In the genomic region with DNA sequence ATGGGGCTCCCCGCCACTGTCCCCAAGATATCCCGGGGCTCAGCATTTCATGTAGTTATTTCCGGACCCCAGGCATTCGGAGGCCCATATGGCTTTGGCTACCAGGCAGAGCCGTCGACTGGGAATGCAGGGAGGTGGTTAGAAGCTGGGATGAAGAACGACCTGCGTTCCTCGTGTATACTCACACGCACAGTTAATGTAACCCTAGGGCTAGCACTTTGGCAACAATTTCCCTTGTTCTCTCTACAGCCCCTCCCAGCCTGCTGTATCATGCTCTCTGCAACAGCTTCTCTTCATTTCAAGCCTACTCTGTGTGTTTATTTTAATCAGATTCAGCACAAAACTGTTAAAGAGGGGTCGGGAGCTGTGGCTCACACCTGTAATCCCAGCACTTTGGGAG, we compare ENCODE assay signal across 32 cellular contexts.
"Had no signal": no experiment of that assay in that cellular context is flagged by ENCODE, and none has a peak within 500 bp of the region (broad histone marks: within the 10 kb centered on the region; RNA-seq: fewer than 3 reads in every experiment).

No MANE protein-coding gene starts in this region.

- H3K36me3 Mint-ChIP-seq: activated naive CD8-positive, alpha-beta T cell had no signal

- H3K4me3 Mint-ChIP-seq: activated B cell treated with CpG ODN at 0.5 μM for 24 hours; activated CD8-positive, alpha-beta T cell treated with anti-CD3 and anti-CD28 coated beads for 36 hours; activated naive CD8-positive, alpha-beta T cell; activated T-cell treated with anti-CD3 and anti-CD28 coated beads, Interleukin-2, amount 50 U/mL, for 4 hours; activated T-helper 17 cell treated with anti-CD3 and anti-CD28 coated beads, Interleukin-2, amount 50 U/mL, for 72 hours; dendritic cell treated with granulocyte-macrophage colony-stimulating factor and Interleukin-4, amounts not matched to agents 40 ng/mL and 50 ng/mL, for 4 days; T-helper 17 cell; T-helper 2 cell treated with Interferon-gamma antibody and Interleukin-4, amounts not matched to agents 5 μg/mL and 100 μg/mL, for 36 hours had no signal

- H3K4me3 ChIP-seq: adrenal gland, body of pancreas, dorsolateral prefrontal cortex had no signal

- H3K27ac Mint-ChIP-seq: activated B cell treated with CpG ODN at 0.5 μM for 24 hours; activated CD8-positive, alpha-beta T cell treated with anti-CD3 and anti-CD28 coated beads for 36 hours; activated naive CD8-positive, alpha-beta T cell; activated T-helper 17 cell treated with anti-CD3 and anti-CD28 coated beads, Interleukin-2, amount 50 U/mL, for 72 hours; dendritic cell treated with granulocyte-macrophage colony-stimulating factor and Interleukin-4, amounts not matched to agents 40 ng/mL and 50 ng/mL, for 4 days; T-helper 17 cell; T-helper 2 cell treated with Interferon-gamma antibody and Interleukin-4, amounts not matched to agents 5 μg/mL and 100 μg/mL, for 36 hours had no signal

- H3K4me1 Mint-ChIP-seq: activated B cell treated with CpG ODN at 0.5 μM for 24 hours; activated T-helper 17 cell treated with anti-CD3 and anti-CD28 coated beads, Interleukin-2, amount 50 U/mL, for 72 hours; T-helper 17 cell had no signal

- H3K36me3 ChIP-seq: adrenal gland, esophagus muscularis mucosa, gastroesophageal sphincter, heart right ventricle, WERI-Rb-1 had no signal

- H3K27me3 ChIP-seq: body of pancreas had no signal

- H3K9me3 Mint-ChIP-seq: activated B cell treated with CpG ODN at 0.5 μM for 24 hours; activated CD8-positive, alpha-beta T cell treated with anti-CD3 and anti-CD28 coated beads for 36 hours; activated T-cell treated with anti-CD3 and anti-CD28 coated beads, Interleukin-2, amount 50 U/mL, for 4 hours; dendritic cell treated with granulocyte-macrophage colony-stimulating factor and Interleukin-4, amounts not matched to agents 40 ng/mL and 50 ng/mL, for 4 days; T-helper 2 cell treated with Interferon-gamma antibody and Interleukin-4, amounts not matched to agents 5 μg/mL and 100 μg/mL, for 36 hours had no signal

- H3K9me3 ChIP-seq: adrenal gland, body of pancreas, esophagus muscularis mucosa, gastroesophageal sphincter, heart right ventricle had no signal

- H3K27ac ChIP-seq: adrenal gland, body of pancreas, coronary artery, dorsolateral prefrontal cortex, esophagus muscularis mucosa, gastroesophageal sphincter, heart right ventricle, WERI-Rb-1 had no signal

- DNase-seq: activated B cell treated with CpG ODN at 0.5 μM for 24 hours; activated CD4-positive, alpha-beta T cell treated with anti-CD3 and anti-CD28 coated beads for 48 hours; activated CD4-positive, alpha-beta T cell treated with anti-CD3 and anti-CD28 coated beads, Interleukin-2, amount 50 U/mL, for 1 hour; activated CD4-positive, alpha-beta T cell treated with anti-CD3 and anti-CD28 coated beads, Interleukin-2, amount 50 U/mL, for 48 hours; activated CD8-positive, alpha-beta memory T cell treated with anti-CD3 and anti-CD28 coated beads for 24 hours; activated CD8-positive, alpha-beta T cell treated with anti-CD3 and anti-CD28 coated beads for 36 hours; activated effector memory CD4-positive, alpha-beta T cell treated with Interleukin-2 at 50 U/mL for 16 hours; activated gamma-delta T cell treated with Interleukin-2 at 50 U/mL for 16 hours; activated naive CD4-positive, alpha-beta T cell treated with anti-CD3 and anti-CD28 coated beads, Interleukin-2, amount 50 U/mL, for 16 hours; activated naive CD4-positive, alpha-beta T cell treated with Interleukin-2 at 50 U/mL for 16 hours; activated T-cell treated with anti-CD3 and anti-CD28 coated beads, Interleukin-2, amount 50 U/mL, for 4 hours; adrenal gland; amygdala; aorta; body of pancreas; effector memory CD4-positive, alpha-beta T cell; erythroblast; foreskin melanocyte; heart right ventricle; T-helper 1 cell; T-helper 17 cell; T1000; WERI-Rb-1 had no signal

- ATAC-seq: activated CD4-positive, CD25-positive, alpha-beta regulatory T cell treated with anti-CD3 and anti-CD28 coated beads, Interleukin-2, amount 50 U/mL, for 24 hours; activated CD8-positive, alpha-beta T cell treated with anti-CD3 and anti-CD28 coated beads for 36 hours; activated T-cell treated with anti-CD3 and anti-CD28 coated beads, Interleukin-2, amount 50 U/mL, for 4 hours; activated T-helper 17 cell treated with anti-CD3 and anti-CD28 coated beads, Interleukin-2, amount 50 U/mL, for 72 hours; body of pancreas; gastroesophageal sphincter; heart right ventricle; T-helper 17 cell had no signal

- H3K4me1 ChIP-seq: adrenal gland had no signal
